Comparison of ENCODE assay signal across 28 cellular contexts in genomic region chr4:186814535-186814934, GRCh38.
"Had no signal": no experiment of that assay in that cellular context is flagged by ENCODE, and none has a peak within 500 bp of the region (broad histone marks: within the 10 kb centered on the region; RNA-seq: fewer than 3 reads in every experiment).

No MANE protein-coding gene starts in this region.

- DNase-seq: activated CD4-positive, alpha-beta memory T cell treated with anti-CD3 and anti-CD28 coated beads for 36 hours; activated CD4-positive, alpha-beta T cell treated with anti-CD3 and anti-CD28 coated beads for 36 hours; activated CD4-positive, alpha-beta T cell treated with anti-CD3 and anti-CD28 coated beads, Interleukin-2, amount 10 ng/mL, durations not matched to agents 24 days and 14 days; activated CD4-positive, CD25-positive, alpha-beta regulatory T cell; activated CD4-positive, CD25-positive, alpha-beta regulatory T cell treated with anti-CD3 and anti-CD28 coated beads, Interleukin-2, amount 50 U/mL, for 72 hours; activated CD8-positive, alpha-beta memory T cell treated with anti-CD3 and anti-CD28 coated beads, Interleukin-2, amount 10 ng/mL, durations not matched to agents 7 days and 5 days; activated CD8-positive, alpha-beta memory T cell treated with anti-CD3 and anti-CD28 coated beads, Interleukin-2, amount 50 U/mL, for 4 hours; activated CD8-positive, alpha-beta T cell treated with anti-CD3 and anti-CD28 coated beads, Interleukin-2, amount 10 ng/mL, durations not matched to agents 7 days and 5 days; activated effector memory CD4-positive, alpha-beta T cell treated with anti-CD3 and anti-CD28 coated beads, Interleukin-2, amount 50 U/mL, for 16 hours; activated naive CD4-positive, alpha-beta T cell treated with anti-CD3 and anti-CD28 coated beads for 36 hours; activated naive CD8-positive, alpha-beta T cell treated with anti-CD3 and anti-CD28 coated beads for 36 hours; activated naive CD8-positive, alpha-beta T cell treated with anti-CD3 and anti-CD28 coated beads, Interleukin-2, amount 50 U/mL, for 24 hours; activated T-cell treated with anti-CD3 and anti-CD28 coated beads, Interleukin-2, amount 50 U/mL, for 1 hour; activated T-cell treated with anti-CD3 and anti-CD28 coated beads, Interleukin-2, amount 50 U/mL, for 48 hours; adrenal gland; amygdala; aorta; body of pancreas; caudate nucleus; colonic mucosa; effector CD8-positive, alpha-beta T cell; esophagus squamous epithelium; foreskin melanocyte; heart right ventricle; T-helper 17 cell; T1000 had no signal

- H3K9me3 ChIP-seq: adrenal gland, body of pancreas, colonic mucosa, esophagus squamous epithelium, gastroesophageal sphincter had no signal

- H3K4me1 ChIP-seq: adrenal gland, body of pancreas, colonic mucosa, esophagus squamous epithelium, gastroesophageal sphincter, heart right ventricle had no signal

- H3K27me3 ChIP-seq: adrenal gland, body of pancreas, colonic mucosa, esophagus squamous epithelium, gastroesophageal sphincter, heart right ventricle had no signal

- H3K27ac ChIP-seq: adrenal gland, body of pancreas, colonic mucosa, epithelial cell of prostate, esophagus squamous epithelium, gastroesophageal sphincter, heart right ventricle had no signal

- ATAC-seq: activated CD4-positive, alpha-beta T cell treated with anti-CD3 and anti-CD28 coated beads for 36 hours; activated CD8-positive, alpha-beta memory T cell treated with anti-CD3 and anti-CD28 coated beads, Interleukin-2, amount 10 ng/mL, durations not matched to agents 7 days and 5 days; activated CD8-positive, alpha-beta T cell treated with anti-CD3 and anti-CD28 coated beads, Interleukin-2, amount 10 ng/mL, durations not matched to agents 7 days and 5 days; activated naive CD8-positive, alpha-beta T cell treated with anti-CD3 and anti-CD28 coated beads, Interleukin-2, amount 50 U/mL, for 24 hours; body of pancreas; gastroesophageal sphincter; heart right ventricle; T-helper 17 cell had no signal

- H3K36me3 ChIP-seq: adrenal gland, colonic mucosa, esophagus squamous epithelium, gastroesophageal sphincter, heart right ventricle had no signal

- H3K4me3 ChIP-seq: adrenal gland, body of pancreas, colonic mucosa, esophagus squamous epithelium, gastroesophageal sphincter, heart right ventricle had no signal
